Comparison of ENCODE assay signal across 11 cellular contexts in the genomic region with DNA sequence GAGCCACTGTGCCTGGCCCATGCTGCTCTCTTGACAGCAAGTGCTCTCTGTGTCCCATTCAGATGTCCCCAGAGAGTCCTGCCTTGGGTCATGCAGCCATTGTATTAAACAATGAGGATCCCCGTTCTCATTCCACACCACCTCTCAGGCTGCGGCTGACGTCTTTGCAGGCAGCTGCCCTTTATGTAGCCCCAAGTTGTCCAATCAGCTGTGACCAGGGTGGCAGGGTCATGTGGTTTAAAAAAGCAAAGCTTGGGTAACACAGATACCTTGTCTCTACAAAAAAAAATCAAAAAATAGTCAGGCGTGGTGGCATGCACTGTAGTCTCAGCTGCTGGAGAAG.
DNase-seq lines count a peak whose midpoint lies in the region; ATAC-seq, FAIRE-seq and TF ChIP-seq lines count a peak whose summit lies in the region.
"Had no signal": no experiment of that assay in that cellular context is flagged by ENCODE, and none has a peak within 500 bp of the region (broad histone marks: within the 10 kb centered on the region; RNA-seq: fewer than 3 reads in every experiment).

No MANE protein-coding gene starts in this region.

- no peaks in the 10 kb centered on the region for H3K9me2 ChIP-seq in DOHH2 (replicated peaks; ENCODE audit: control insufficient read depth, low read length)

- H3K27me3 ChIP-seq in DOHH2 (ENCODE audit: control insufficient read depth, low read length): no peaks in the 10 kb centered on the region
- H3K27me3 ChIP-seq: sigmoid colon had no signal

- no peaks in the 10 kb centered on the region for H4K20me1 ChIP-seq in DOHH2 (ENCODE audit: control insufficient read depth, insufficient read depth, low read depth, low read length)

- FAIRE-seq in GM19239 (lab: Jason Lieb, UNC): peak; percentile 64

- H3K36me3 ChIP-seq in DOHH2 (ENCODE audit: control insufficient read depth, low read length): peaks cover 33% of the 10 kb centered on the region

- DNase-seq in GM19239 (ENCODE audit: insufficient read length, low spot score) (no peak), NB4 (ENCODE audit: low read depth) (peak; percentile 33), AG20443 (ENCODE audit: low spot score) (no peak), UCSD-AML1 (lab: John Stamatoyannopoulos, UW; ENCODE audit: unreplicated experiment) (no peak)
- DNase-seq in activated CD4-positive, alpha-beta T cell treated with anti-CD3 and anti-CD28 coated beads for 48 hours: no peak
- DNase-seq: cortex of kidney, NCI-H187, sigmoid colon had no signal

- peak; percentile 2 for ATAC-seq in HG02884 (IDR thresholded peaks at IDR 0.05; ENCODE audit: unreplicated experiment)
- no peak for ATAC-seq in GM18519 (IDR thresholded peaks at IDR 0.05; ENCODE audit: low FRiP score, unreplicated experiment)

- peak overlapping the region; percentile 99 for H3K27ac ChIP-seq in DOHH2 (ENCODE audit: low read depth, low read length)
- H3K27ac ChIP-seq: sigmoid colon had no signal

- H3K4me2 ChIP-seq in DOHH2 (ENCODE audit: low read length): peak overlapping the region; percentile 99

- peaks cover 59% of the 10 kb centered on the region for H3F3A ChIP-seq in DOHH2 (ENCODE audit: control insufficient read depth, insufficient read depth)

- H3K4me3 ChIP-seq in DOHH2 (ENCODE audit: low read length): peak overlapping the region; percentile 77
- no peak overlapping the region for H3K4me3 ChIP-seq in NB4 (ENCODE audit: low read depth, low read length)
- H3K4me3 ChIP-seq: sigmoid colon had no signal

- TF ChIP-seq CTCF in DOHH2 (IDR thresholded peaks at IDR 0.05; ENCODE audit: low read depth, low read length, poor library complexity, severe bottlenecking) (no peak), NB4 (IDR thresholded peaks at IDR 0.05; ENCODE audit: low read depth, low read length) (no peak)

- no peaks in the 10 kb centered on the region for H3K9me3 ChIP-seq in DOHH2 (ENCODE audit: control insufficient read depth, insufficient read depth, low read length)
- H3K9me3 ChIP-seq: sigmoid colon had no signal

- H3K4me1 ChIP-seq in DOHH2 (ENCODE audit: control insufficient read depth, low read length): peaks cover 80% of the 10 kb centered on the region

- no peak for TF ChIP-seq POLR2A in NB4 (IDR thresholded peaks at IDR 0.05; ENCODE audit: extremely low read depth, insufficient read length)

- H3K79me2 ChIP-seq in DOHH2 (ENCODE audit: control insufficient read depth, low read length): peaks cover 80% of the 10 kb centered on the region
